In the genomic region with DNA sequence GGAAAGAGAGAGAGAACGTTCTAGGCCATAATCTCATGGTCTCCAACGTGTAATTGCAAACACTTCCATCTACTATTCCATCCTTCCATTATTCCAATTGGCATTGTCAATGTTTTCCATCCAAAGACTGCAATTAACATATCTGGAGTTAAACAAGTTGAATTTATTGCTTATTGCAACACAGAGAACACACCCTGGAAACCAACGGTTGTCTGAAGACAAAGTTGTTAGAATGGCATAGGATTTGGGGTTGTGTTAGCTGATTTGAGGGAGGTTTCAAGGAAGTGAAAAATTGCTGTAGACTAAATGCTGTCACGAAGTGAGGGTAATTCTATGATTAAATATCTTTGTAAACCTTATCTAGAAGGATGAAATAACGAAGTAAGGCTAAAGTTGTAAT, we compare ENCODE assay signal across 23 cellular contexts.
DNase-seq lines count a peak whose midpoint lies in the region; ATAC-seq and TF ChIP-seq lines count a peak whose summit lies in the region.
"Had no signal": no experiment of that assay in that cellular context is flagged by ENCODE, and none has a peak within 500 bp of the region (broad histone marks: within the 10 kb centered on the region; RNA-seq: fewer than 3 reads in every experiment).

No MANE protein-coding gene starts in this region.

- POLR2A ChIA-PET in SK-N-SH (lab: Yijun Ruan, JAX), result no interaction called here

- DNase-seq in MV-4-11 (lab: John Stamatoyannopoulos, UW), result peak; percentile 40
- peak; percentile 23 for DNase-seq in NOMO-1 treated with DMSO at 0.1 percent for 48 hours (lab: John Stamatoyannopoulos, UW; ENCODE audit: unreplicated experiment)
- peak in 1 of 3 donors; percentile 17 for DNase-seq in mucosa of descending colon
- no peak for DNase-seq in SK-N-SH
- no peak for DNase-seq in dedifferentiated amniotic fluid mesenchymal stem cell (ENCODE audit: extremely low spot score)
- DNase-seq: 8988T; ACHN; BE2C; C1 segment of cervical spinal cord; CD4-positive, alpha-beta memory T cell; CD4-positive, CD25-positive, alpha-beta regulatory T cell; CD8-positive, alpha-beta memory T cell; COR-L47; DMS 273 treated with DMSO at 0.1 percent for 48 hours; DMS153; DMS53; DMS79; DND-41; EL; GDM1 had no signal

- H2AFZ ChIP-seq in SK-N-SH (ENCODE audit: low read depth), result no peak overlapping the region

- intact Hi-C loops in mucosa of descending colon (cut with DNase I, micrococcal nuclease), result no loop called here

- no peaks in the 10 kb centered on the region for H3K9me2 ChIP-seq in SK-N-SH

- H3F3A ChIP-seq in SK-N-SH (replicated peaks; ENCODE audit: insufficient read depth), result no peaks in the 10 kb centered on the region

- TF ChIP-seq EP300 in SK-N-SH (IDR thresholded peaks at IDR 0.05; ENCODE audit: borderline replicate concordance in 1 of 2, low read depth in 1 of 2, low read length in 1 of 2), result no peak

- no peak overlapping the region for H3K4me2 ChIP-seq in SK-N-SH
- H3K4me2 ChIP-seq: BLaER1 had no signal

- H3K4me1 ChIP-seq in mucosa of descending colon (ENCODE audit: low read depth) (no peaks in the 10 kb centered on the region), SK-N-SH (ENCODE audit: control insufficient read depth in 1 of 2, insufficient read depth in 2 of 2, low read depth in 1 of 2, low read length in 1 of 2) (no peaks in the 10 kb centered on the region)
- H3K4me1 ChIP-seq: BE2C, BLaER1 had no signal

- ATAC-seq in mucosa of descending colon, result peak; percentile 81
- ATAC-seq in GM19455 (IDR thresholded peaks at IDR 0.05; ENCODE audit: unreplicated experiment), result no peak
- ATAC-seq: GM12878 had no signal

- H3K4me3 ChIP-seq in mucosa of descending colon (no peak overlapping the region), SK-N-SH (ENCODE audit: low read depth in 2 of 2, low read length in 1 of 2) (no peak overlapping the region)
- H3K4me3 ChIP-seq: BLaER1, GM12878 had no signal

- CTCF ChIA-PET in SK-N-SH (lab: Yijun Ruan, JAX), result no interaction called here

- 22% methylated on average over 5 of the region's 5 CpGs for WGBS in SK-N-SH (ENCODE audit: low lambda C conversion rate)

- H3K27me3 ChIP-seq in SK-N-SH (ENCODE audit: insufficient read depth), result no peaks in the 10 kb centered on the region
- H3K27me3 ChIP-seq: BE2C, BLaER1 had no signal

- H3K9ac ChIP-seq in SK-N-SH, result no peak overlapping the region
- H3K9ac ChIP-seq: BLaER1 had no signal

- no peaks in the 10 kb centered on the region for H3K36me3 ChIP-seq in mucosa of descending colon (ENCODE audit: low read depth)
- no peaks in the 10 kb centered on the region for H3K36me3 ChIP-seq in SK-N-SH (replicated peaks in 1 of 2; ENCODE audit: control insufficient read depth in 1 of 2, insufficient read depth in 2 of 2, low read length in 1 of 2)
- H3K36me3 ChIP-seq: BE2C, BLaER1 had no signal

- TF ChIP-seq RAD21 in SK-N-SH (IDR thresholded peaks at IDR 0.05; ENCODE audit: low read length), result no peak

- TF ChIP-seq CTCF in mucosa of descending colon (IDR thresholded peaks at IDR 0.05) (no peak), SK-N-SH (IDR thresholded peaks at IDR 0.05) (no peak)

- H4K20me1 ChIP-seq in SK-N-SH (ENCODE audit: insufficient read depth), result no peaks in the 10 kb centered on the region
- H4K20me1 ChIP-seq: BLaER1 had no signal

- H3K79me2 ChIP-seq in SK-N-SH (ENCODE audit: insufficient read depth), result no peaks in the 10 kb centered on the region

- H3K9me3 ChIP-seq in mucosa of descending colon (no peaks in the 10 kb centered on the region), SK-N-SH (no peaks in the 10 kb centered on the region)
- H3K9me3 ChIP-seq: BE2C, BLaER1 had no signal

- no peak overlapping the region for H3K27ac ChIP-seq in SK-N-SH (ENCODE audit: low read depth in 2 of 2, low read length in 1 of 2)
- H3K27ac ChIP-seq: BLaER1 had no signal

TF ChIP-seq in SK-N-SH, 30 proteins besides CTCF, POLR2A, EP300 and RAD21:
- TF ChIP-seq, protein P1, sequence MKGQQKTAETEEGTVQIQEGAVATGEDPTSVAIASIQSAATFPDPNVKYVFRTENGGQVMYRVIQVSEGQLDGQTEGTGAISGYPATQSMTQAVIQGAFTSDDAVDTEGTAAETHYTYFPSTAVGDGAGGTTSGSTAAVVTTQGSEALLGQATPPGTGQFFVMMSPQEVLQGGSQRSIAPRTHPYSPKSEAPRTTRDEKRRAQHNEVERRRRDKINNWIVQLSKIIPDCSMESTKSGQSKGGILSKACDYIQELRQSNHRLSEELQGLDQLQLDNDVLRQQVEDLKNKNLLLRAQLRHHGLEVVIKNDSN (IDR thresholded peaks at IDR 0.05; ENCODE audit: borderline replicate concordance, low read depth), result no peak
- no peak for TF ChIP-seq EZH2phosphoT487 (IDR thresholded peaks at IDR 0.05; ENCODE audit: borderline replicate concordance, low read depth)
- no peak for TF ChIP-seq ELF1 (IDR thresholded peaks at IDR 0.05)
- no peak for TF ChIP-seq NRF1 (IDR thresholded peaks at IDR 0.05; ENCODE audit: low read depth, low read length)
- TF ChIP-seq, protein P2, sequence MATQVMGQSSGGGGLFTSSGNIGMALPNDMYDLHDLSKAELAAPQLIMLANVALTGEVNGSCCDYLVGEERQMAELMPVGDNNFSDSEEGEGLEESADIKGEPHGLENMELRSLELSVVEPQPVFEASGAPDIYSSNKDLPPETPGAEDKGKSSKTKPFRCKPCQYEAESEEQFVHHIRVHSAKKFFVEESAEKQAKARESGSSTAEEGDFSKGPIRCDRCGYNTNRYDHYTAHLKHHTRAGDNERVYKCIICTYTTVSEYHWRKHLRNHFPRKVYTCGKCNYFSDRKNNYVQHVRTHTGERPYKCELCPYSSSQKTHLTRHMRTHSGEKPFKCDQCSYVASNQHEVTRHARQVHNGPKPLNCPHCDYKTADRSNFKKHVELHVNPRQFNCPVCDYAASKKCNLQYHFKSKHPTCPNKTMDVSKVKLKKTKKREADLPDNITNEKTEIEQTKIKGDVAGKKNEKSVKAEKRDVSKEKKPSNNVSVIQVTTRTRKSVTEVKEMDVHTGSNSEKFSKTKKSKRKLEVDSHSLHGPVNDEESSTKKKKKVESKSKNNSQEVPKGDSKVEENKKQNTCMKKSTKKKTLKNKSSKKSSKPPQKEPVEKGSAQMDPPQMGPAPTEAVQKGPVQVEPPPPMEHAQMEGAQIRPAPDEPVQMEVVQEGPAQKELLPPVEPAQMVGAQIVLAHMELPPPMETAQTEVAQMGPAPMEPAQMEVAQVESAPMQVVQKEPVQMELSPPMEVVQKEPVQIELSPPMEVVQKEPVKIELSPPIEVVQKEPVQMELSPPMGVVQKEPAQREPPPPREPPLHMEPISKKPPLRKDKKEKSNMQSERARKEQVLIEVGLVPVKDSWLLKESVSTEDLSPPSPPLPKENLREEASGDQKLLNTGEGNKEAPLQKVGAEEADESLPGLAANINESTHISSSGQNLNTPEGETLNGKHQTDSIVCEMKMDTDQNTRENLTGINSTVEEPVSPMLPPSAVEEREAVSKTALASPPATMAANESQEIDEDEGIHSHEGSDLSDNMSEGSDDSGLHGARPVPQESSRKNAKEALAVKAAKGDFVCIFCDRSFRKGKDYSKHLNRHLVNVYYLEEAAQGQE (IDR thresholded peaks at IDR 0.05; ENCODE audit: low read depth, low read length), result no peak
- no peak for TF ChIP-seq NFIC (IDR thresholded peaks at IDR 0.05; ENCODE audit: borderline replicate concordance)
- TF ChIP-seq CHD2 (IDR thresholded peaks at IDR 0.05; ENCODE audit: low read length, partially characterized antibody), result no peak
- TF ChIP-seq, protein P3, sequence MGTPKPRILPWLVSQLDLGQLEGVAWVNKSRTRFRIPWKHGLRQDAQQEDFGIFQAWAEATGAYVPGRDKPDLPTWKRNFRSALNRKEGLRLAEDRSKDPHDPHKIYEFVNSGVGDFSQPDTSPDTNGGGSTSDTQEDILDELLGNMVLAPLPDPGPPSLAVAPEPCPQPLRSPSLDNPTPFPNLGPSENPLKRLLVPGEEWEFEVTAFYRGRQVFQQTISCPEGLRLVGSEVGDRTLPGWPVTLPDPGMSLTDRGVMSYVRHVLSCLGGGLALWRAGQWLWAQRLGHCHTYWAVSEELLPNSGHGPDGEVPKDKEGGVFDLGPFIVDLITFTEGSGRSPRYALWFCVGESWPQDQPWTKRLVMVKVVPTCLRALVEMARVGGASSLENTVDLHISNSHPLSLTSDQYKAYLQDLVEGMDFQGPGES (IDR thresholded peaks at IDR 0.05; ENCODE audit: low read depth, low read length), result no peak
- no peak for TF ChIP-seq YY1 (IDR thresholded peaks at IDR 0.05; ENCODE audit: low read depth)
- no peak for TF ChIP-seq MEF2A (IDR thresholded peaks at IDR 0.05; ENCODE audit: borderline replicate concordance, low read depth)
- no peak for TF ChIP-seq MXI1 (IDR thresholded peaks at IDR 0.05; ENCODE audit: low read depth, low read length)
- TF ChIP-seq FOSL2 (IDR thresholded peaks at IDR 0.05; ENCODE audit: borderline replicate concordance, low read depth), result no peak
- TF ChIP-seq RFX5 (IDR thresholded peaks at IDR 0.05; ENCODE audit: low read length), result no peak
- no peak for TF ChIP-seq FOXM1 (IDR thresholded peaks at IDR 0.05; ENCODE audit: low read depth)

Comparison
In these comparisons a context has a peak if more than half of its experiments do, and no peak if none do; other contexts are left out.
1. DNase-seq: peak in MV-4-11 (single experiment) and NOMO-1 treated with DMSO at 0.1 percent for 48 hours (single experiment); none in SK-N-SH (single experiment) and dedifferentiated amniotic fluid mesenchymal stem cell (single experiment).